ENCODE assay signal across 31 cellular contexts in the genomic region with DNA sequence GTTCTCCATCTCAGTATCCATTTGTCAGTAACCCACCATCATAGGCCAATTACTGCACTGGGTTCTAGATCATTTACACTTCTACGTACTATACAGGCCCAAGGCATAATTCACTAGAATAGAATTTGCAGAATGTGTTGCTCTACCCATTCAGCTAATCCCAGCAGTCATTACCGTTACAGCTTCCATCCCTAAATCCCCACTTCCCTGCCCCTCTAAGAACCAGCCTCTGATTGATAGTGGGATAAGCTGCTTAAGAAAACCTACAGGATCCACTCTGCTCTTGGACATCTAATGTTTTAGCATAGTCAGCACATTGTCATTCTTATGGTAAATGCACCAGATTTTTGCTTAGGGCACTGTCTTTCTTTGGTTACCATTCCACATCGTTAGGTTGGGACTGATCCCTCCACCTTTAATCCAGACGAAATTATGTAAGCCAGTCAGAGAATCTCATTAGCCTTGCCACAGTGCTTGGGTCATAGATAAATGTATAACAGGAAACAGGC.
"Had no signal": no experiment of that assay in that cellular context is flagged by ENCODE, and none has a peak within 500 bp of the region (broad histone marks: within the 10 kb centered on the region; RNA-seq: fewer than 3 reads in every experiment).

No MANE protein-coding gene starts in this region.

- H3K4me3 ChIP-seq: esophagus squamous epithelium, heart right ventricle, left ventricle myocardium inferior, lower lobe of right lung, ovary, psoas muscle, skin epidermis, thoracic aorta, tibial nerve, upper lobe of left lung had no signal

- H3K9me3 Mint-ChIP-seq: effector memory CD8-positive, alpha-beta T cell; stimulated activated naive B cell treated with anti-CD40 and anti-IgM and Interleukin-4, amounts not matched to agents 10 μg/mL and 1 μg/mL and 100 μg/mL, for 72 hours; stimulated activated naive CD8-positive, alpha-beta T cell treated with anti-CD3 and anti-CD28 coated beads, Interleukin-15, Interleukin-2, amounts not matched to agents 100 ng/mL and 50 ng/mL, for 24 hours had no signal

- H3K36me3 Mint-ChIP-seq: stimulated activated naive B cell treated with anti-CD40 and anti-IgM and Interleukin-4, amounts not matched to agents 10 μg/mL and 1 μg/mL and 100 μg/mL, for 72 hours had no signal

- ATAC-seq: effector memory CD8-positive, alpha-beta T cell; heart right ventricle; left colon; lower lobe of right lung; naive thymus-derived CD8-positive, alpha-beta T cell; psoas muscle; right cardiac atrium; stimulated activated naive B cell treated with anti-CD40 and anti-IgM and Interleukin-4, amounts not matched to agents 10 μg/mL and 1 μg/mL and 100 μg/mL, for 72 hours had no signal

- H3K27ac ChIP-seq: esophagus squamous epithelium, heart right ventricle, left ventricle myocardium inferior, lower lobe of right lung, ovary, psoas muscle, skin epidermis, thoracic aorta, tibial nerve, upper lobe of left lung had no signal

- H3K9me3 ChIP-seq: esophagus squamous epithelium, lower lobe of right lung, ovary, thoracic aorta, upper lobe of left lung had no signal

- H3K27ac Mint-ChIP-seq: nephron progenitor cell; stimulated activated naive B cell treated with anti-CD40 and anti-IgM and Interleukin-4, amounts not matched to agents 10 μg/mL and 1 μg/mL and 100 μg/mL, for 72 hours; stimulated activated naive CD8-positive, alpha-beta T cell treated with anti-CD3 and anti-CD28 coated beads, Interleukin-15, Interleukin-2, amounts not matched to agents 100 ng/mL and 50 ng/mL, for 24 hours had no signal

- H3K27me3 Mint-ChIP-seq: stimulated activated naive B cell treated with anti-CD40 and anti-IgM and Interleukin-4, amounts not matched to agents 10 μg/mL and 1 μg/mL and 100 μg/mL, for 72 hours; stimulated activated naive CD8-positive, alpha-beta T cell treated with anti-CD3 and anti-CD28 coated beads, Interleukin-15, Interleukin-2, amounts not matched to agents 100 ng/mL and 50 ng/mL, for 24 hours had no signal

- DNase-seq: cortex of kidney; effector memory CD8-positive, alpha-beta T cell; erythroblast; esophagus squamous epithelium; foreskin melanocyte; glutamatergic neuron; heart right ventricle; hippocampal formation; immature natural killer cell; islet precursor cell; kidney glomerular epithelial cell; left colon; left ventricle myocardium inferior; lower lobe of right lung; naive thymus-derived CD8-positive, alpha-beta T cell; nephron progenitor cell; occipital lobe; ovary; posterior cingulate gyrus; psoas muscle; right cardiac atrium; stimulated activated CD4-positive, alpha-beta T cell treated with anti-CD3 and anti-CD28 coated beads, Interleukin-15, amount 100 ng/mL, for 24 hours; stimulated activated CD4-positive, alpha-beta T cell treated with anti-CD3 and anti-CD28 coated beads, Interleukin-2, amount 100 ng/mL, for 48 hours; stimulated activated naive B cell treated with anti-CD40 and anti-IgM and Interleukin-4, amounts not matched to agents 10 μg/mL and 1 μg/mL and 100 μg/mL, for 72 hours; upper lobe of left lung had no signal

- H3K4me1 Mint-ChIP-seq: naive thymus-derived CD8-positive, alpha-beta T cell; nephron progenitor cell; stimulated activated naive B cell treated with anti-CD40 and anti-IgM and Interleukin-4, amounts not matched to agents 10 μg/mL and 1 μg/mL and 100 μg/mL, for 72 hours had no signal

- FAIRE-seq: endometrium, urothelium cell line had no signal

- H3K36me3 ChIP-seq: esophagus squamous epithelium, heart right ventricle, left ventricle myocardium inferior, lower lobe of right lung, ovary, thoracic aorta, tibial nerve, upper lobe of left lung had no signal

- H3K4me1 ChIP-seq: esophagus squamous epithelium, heart right ventricle, left ventricle myocardium inferior, lower lobe of right lung, psoas muscle, tibial nerve, upper lobe of left lung had no signal

- H3K27me3 ChIP-seq: esophagus squamous epithelium, heart right ventricle, ovary, tibial nerve, upper lobe of left lung had no signal

- H3K4me3 Mint-ChIP-seq: effector memory CD8-positive, alpha-beta T cell; immature natural killer cell; naive thymus-derived CD8-positive, alpha-beta T cell; nephron progenitor cell; stimulated activated naive B cell treated with anti-CD40 and anti-IgM and Interleukin-4, amounts not matched to agents 10 μg/mL and 1 μg/mL and 100 μg/mL, for 72 hours; stimulated activated naive CD8-positive, alpha-beta T cell treated with anti-CD3 and anti-CD28 coated beads, Interleukin-15, Interleukin-2, amounts not matched to agents 100 ng/mL and 50 ng/mL, for 24 hours had no signal
